In genomic region chr7:110253083-110253482, GRCh38 we compare ENCODE assay signal across 14 cellular contexts.
DNase-seq lines count a peak whose midpoint lies in the region; TF ChIP-seq lines count a peak whose summit lies in the region.
"Had no signal": no experiment of that assay in that cellular context is flagged by ENCODE, and none has a peak within 500 bp of the region (broad histone marks: within the 10 kb centered on the region; RNA-seq: fewer than 3 reads in every experiment).

No MANE protein-coding gene starts in this region.

- H2BK5ac ChIP-seq in mesendoderm (ENCODE audit: low read length) = no peak overlapping the region

- no peak overlapping the region for H3K18ac ChIP-seq in mesendoderm (ENCODE audit: low read length)

- TF ChIP-seq CTCF in smooth muscle cell (IDR thresholded peaks at IDR 0.05; ENCODE audit: borderline replicate concordance, insufficient read depth, poor library complexity, severe bottlenecking) = no peak

- H3K4me1 ChIP-seq in smooth muscle cell (ENCODE audit: low read depth) = no peaks in the 10 kb centered on the region
- H3K4me1 ChIP-seq in mesendoderm (ENCODE audit: control insufficient read depth, low read depth, low read length) = no peaks in the 10 kb centered on the region
- H3K4me1 ChIP-seq: BLaER1 had no signal

- 44% methylated on average over 4 of the region's 4 CpGs for WGBS in smooth muscle cell (ENCODE audit: low lambda C conversion rate)
- no CpG with 5 or more reads among the region's 4 CpGs for WGBS in mesendoderm (ENCODE audit: extremely low coverage, insufficient coverage, low lambda C conversion rate)

- H4K5ac ChIP-seq in mesendoderm (ENCODE audit: low read length) = no peak overlapping the region

- H3K27me3 ChIP-seq in smooth muscle cell (ENCODE audit: low read depth) (no peaks in the 10 kb centered on the region), mesendoderm (ENCODE audit: insufficient read depth, low read length, poor library complexity) (no peaks in the 10 kb centered on the region)
- H3K27me3 ChIP-seq: BLaER1 had no signal

- no peak overlapping the region for H3K56ac ChIP-seq in mesendoderm (ENCODE audit: low read length)

- no peak overlapping the region for H2AK5ac ChIP-seq in mesendoderm (ENCODE audit: low read length)

- no peaks in the 10 kb centered on the region for H3K36me3 ChIP-seq in smooth muscle cell (ENCODE audit: low read depth)
- H3K36me3 ChIP-seq in mesendoderm (ENCODE audit: control insufficient read depth, insufficient read depth, low read length) = no peaks in the 10 kb centered on the region
- H3K36me3 ChIP-seq: BLaER1 had no signal

- no peaks in the 10 kb centered on the region for H4K20me1 ChIP-seq in smooth muscle cell (ENCODE audit: low read depth)
- H4K20me1 ChIP-seq: BLaER1 had no signal

- H3K4ac ChIP-seq in mesendoderm (ENCODE audit: low read depth, low read length) = no peak overlapping the region

- DNase-seq in EL (peak; percentile 15), NCI-H524 treated with DMSO at 0.1 percent for 48 hours (lab: John Stamatoyannopoulos, UW) (peak; percentile 48), dedifferentiated amniotic fluid mesenchymal stem cell (ENCODE audit: extremely low spot score) (peak; percentile 66), smooth muscle cell (lab: John Stamatoyannopoulos, UW; ENCODE audit: unreplicated experiment) (no peak), HuH-7 (ENCODE audit: low spot score) (no peak), mesendoderm (no peak)
- no peak for DNase-seq in activated naive CD4-positive, alpha-beta T cell (lab: John Stamatoyannopoulos, UW)
- DNase-seq: DMS153, GM23248, MV-4-11, NCI-H1436 treated with DMSO at 0.1 percent for 48 hours, SIG-M5 had no signal

- no peaks in the 10 kb centered on the region for H3K79me2 ChIP-seq in smooth muscle cell (ENCODE audit: low read depth)
- no peaks in the 10 kb centered on the region for H3K79me2 ChIP-seq in mesendoderm (ENCODE audit: control insufficient read depth, insufficient read depth, low read length)

- H3K4me3 ChIP-seq in smooth muscle cell (no peak overlapping the region), mesendoderm (ENCODE audit: low read length) (no peak overlapping the region)
- H3K4me3 ChIP-seq: BLaER1, GM12878, GM23248 had no signal

- H2BK15ac ChIP-seq in mesendoderm (replicated peaks; ENCODE audit: low read depth) = no peak overlapping the region

- H3K9me3 ChIP-seq in smooth muscle cell (replicated peaks; ENCODE audit: low read depth) = no peaks in the 10 kb centered on the region
- H3K9me3 ChIP-seq: BLaER1 had no signal

- H3K23ac ChIP-seq in mesendoderm (ENCODE audit: low read length) = no peak overlapping the region

- H3K4me2 ChIP-seq in smooth muscle cell (no peak overlapping the region), mesendoderm (ENCODE audit: low read length) (no peak overlapping the region)
- H3K4me2 ChIP-seq: BLaER1 had no signal

- H3F3A ChIP-seq in smooth muscle cell (ENCODE audit: low read depth) = no peaks in the 10 kb centered on the region

- H4K8ac ChIP-seq in mesendoderm (ENCODE audit: low read depth, low read length) = no peak overlapping the region

- H3K27ac ChIP-seq in smooth muscle cell (ENCODE audit: low read depth) (no peak overlapping the region), mesendoderm (ENCODE audit: low read depth, low read length) (no peak overlapping the region)
- H3K27ac ChIP-seq: BLaER1, GM23248 had no signal

- H2AFZ ChIP-seq in smooth muscle cell (ENCODE audit: low read depth) = peak overlapping the region; percentile 41
- H2AFZ ChIP-seq: GM23248 had no signal

- no peak overlapping the region for H2BK120ac ChIP-seq in mesendoderm (ENCODE audit: low read depth, low read length)

- H3K9ac ChIP-seq in smooth muscle cell (ENCODE audit: low read depth) = no peak overlapping the region
- no peak overlapping the region for H3K9ac ChIP-seq in mesendoderm (ENCODE audit: low read length)
- H3K9ac ChIP-seq: BLaER1, GM23248 had no signal

- H3K79me1 ChIP-seq in mesendoderm (ENCODE audit: low read length) = no peaks in the 10 kb centered on the region

Comparison
In these comparisons a context has a peak if more than half of its experiments do, and no peak if none do; other contexts are left out.
1. DNase-seq: peak in EL (single experiment), NCI-H524 treated with DMSO at 0.1 percent for 48 hours (single experiment) and dedifferentiated amniotic fluid mesenchymal stem cell (single experiment); none in smooth muscle cell (single experiment), HuH-7 (single experiment), activated naive CD4-positive, alpha-beta T cell (0 of 4) and mesendoderm (single experiment).